12 cellular contexts compared by ENCODE assay signal in the genomic region with DNA sequence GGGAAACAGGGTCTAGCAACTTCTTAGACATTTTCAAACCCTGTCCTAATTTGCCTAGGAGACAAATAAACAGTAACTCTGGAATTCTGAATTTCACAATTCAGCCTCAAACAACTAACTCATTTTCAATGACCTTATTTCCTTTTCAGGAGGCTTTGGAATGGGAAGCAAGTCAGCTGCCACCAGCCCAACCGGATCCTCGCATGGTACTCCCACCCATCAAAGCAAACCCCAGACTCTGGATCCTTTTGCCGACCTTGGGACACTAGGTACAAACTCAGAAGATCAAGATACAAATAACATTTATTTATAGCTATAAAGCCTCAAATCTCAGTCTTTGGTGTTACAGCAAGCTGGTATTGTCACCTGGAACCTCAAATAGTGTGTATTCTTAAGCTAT. TPM values are rescaled to one million over a fixed set of nuclear protein-coding genes. Genes with fewer than 3 reads are reported as not detected.
DNase-seq lines count a peak whose midpoint lies in the region; TF ChIP-seq lines count a peak whose summit lies in the region.
"Had no signal": no experiment of that assay in that cellular context is flagged by ENCODE, and none has a peak within 500 bp of the region (broad histone marks: within the 10 kb centered on the region; RNA-seq: fewer than 3 reads in every experiment).

No MANE protein-coding gene starts in this region.

- no peak for TF ChIP-seq CTCF in GM13977 (IDR thresholded peaks at IDR 0.05; ENCODE audit: extremely low read depth, insufficient read depth, missing control alignments)

- H3K27me3 ChIP-seq in mesenchymal stem cell (ENCODE audit: control insufficient read depth in 1 of 2, insufficient read depth in 1 of 2, low read length in 2 of 2): no peaks in the 10 kb centered on the region

- H3K36me3 ChIP-seq in mesenchymal stem cell (ENCODE audit: control insufficient read depth in 1 of 2, insufficient read depth in 2 of 2, low read depth in 1 of 2, low read length in 2 of 2): peaks cover 0 to 3% of the 10 kb centered on the region in 2 experiments
- H3K36me3 ChIP-seq: HAP-1 had no signal

- H2AK5ac ChIP-seq in mesenchymal stem cell (ENCODE audit: low read length, severe bottlenecking): no peak overlapping the region

- no peak overlapping the region for H4K8ac ChIP-seq in mesenchymal stem cell (ENCODE audit: low read length)

- 83% methylated on average over 3 of the region's 3 CpGs for WGBS in mesenchymal stem cell

- DNase-seq in Ammon's horn (ENCODE audit: low spot score): peak; percentile 45
- DNase-seq in mesenchymal stem cell: peak; percentile 35
- no peak for DNase-seq in NCI-H2171 treated with DMSO at 0.1 percent for 48 hours (lab: John Stamatoyannopoulos, UW)
- DNase-seq in iPS-NIHi7 (ENCODE audit: extremely low spot score): no peak
- no peak for DNase-seq in GM13977 (ENCODE audit: low spot score)
- DNase-seq: Caco-2; CD4-positive, alpha-beta T cell; GM23248 had no signal

- H2AFZ ChIP-seq in mesenchymal stem cell (ENCODE audit: low read depth, low read length): no peak overlapping the region
- H2AFZ ChIP-seq: GM23248 had no signal

- no peak overlapping the region for H3K4me2 ChIP-seq in mesenchymal stem cell (ENCODE audit: low read length, poor library complexity, severe bottlenecking)

- no peak overlapping the region for H2BK15ac ChIP-seq in mesenchymal stem cell (ENCODE audit: low read depth, poor library complexity, severe bottlenecking)

- no peak overlapping the region for H2BK5ac ChIP-seq in mesenchymal stem cell (ENCODE audit: low read depth, low read length, poor library complexity, severe bottlenecking)

- no peaks in the 10 kb centered on the region for H3K4me1 ChIP-seq in mesenchymal stem cell (ENCODE audit: control insufficient read depth, insufficient read depth, low read depth, low read length)
- H3K4me1 ChIP-seq: Caco-2, HAP-1 had no signal

- H2BK12ac ChIP-seq in mesenchymal stem cell (ENCODE audit: low read length in 2 of 2): no peak overlapping the region

- no peak overlapping the region for H3K9ac ChIP-seq in mesenchymal stem cell (ENCODE audit: low read length)
- H3K9ac ChIP-seq: GM23248 had no signal

- H3K79me1 ChIP-seq in mesenchymal stem cell (replicated peaks; ENCODE audit: low read length, poor library complexity, severe bottlenecking): no peaks in the 10 kb centered on the region

- H3K27ac ChIP-seq in cingulate gyrus (ENCODE audit: low read depth, low read length) (peak overlapping the region; percentile 51), mesenchymal stem cell (ENCODE audit: low read length, poor library complexity, severe bottlenecking) (no peak overlapping the region), temporal lobe (ENCODE audit: low read depth, low read length) (peak overlapping the region; percentile 53)
- H3K27ac ChIP-seq: C4-2B, GM23248 had no signal

- in situ Hi-C loops in GM13977 (cut with MboI; ENCODE audit: low pct_unique_long_range_greater_than_20kb, low sequenced_read_pairs, unreplicated experiment): no loop called here

- H3K14ac ChIP-seq in mesenchymal stem cell (ENCODE audit: low read length in 2 of 2): no peak overlapping the region

- no peak overlapping the region for H2BK120ac ChIP-seq in mesenchymal stem cell (ENCODE audit: low read depth, low read length)

- H3K18ac ChIP-seq in mesenchymal stem cell (ENCODE audit: low read depth in 1 of 2, low read length in 2 of 2): no peak overlapping the region

- no peak overlapping the region for H3K4ac ChIP-seq in mesenchymal stem cell (ENCODE audit: low read depth in 1 of 2, low read length in 2 of 2)

- no peak overlapping the region for H3K23ac ChIP-seq in mesenchymal stem cell (ENCODE audit: low read length in 2 of 2)

- H4K91ac ChIP-seq in mesenchymal stem cell (ENCODE audit: low read length): no peak overlapping the region

- H3K4me3 ChIP-seq in mesenchymal stem cell (ENCODE audit: insufficient read depth in 1 of 2, low read depth in 1 of 2, low read length in 2 of 2): no peak overlapping the region
- H3K4me3 ChIP-seq: GM23248, HAP-1 had no signal

- no peaks in the 10 kb centered on the region for H3K9me3 ChIP-seq in mesenchymal stem cell (ENCODE audit: control insufficient read depth, low read length)
- H3K9me3 ChIP-seq: Caco-2, HAP-1 had no signal

RNA-seq across cellular contexts. Expression of a gene that starts 18.9 kb away (rescaled TPM):
- 55.1 TPM for polyA plus RNA-seq in mesenchymal stem cell (2013, experiment 1 of 2)
- polyA plus RNA-seq in mesenchymal stem cell (2013, experiment 2 of 2): 58.6 TPM
- total RNA-seq in temporal lobe: 14.0 TPM

RNA-seq across cellular contexts. Expression of a gene that starts 18.9 kb away (rescaled TPM):
- 121 TPM for polyA plus RNA-seq in mesenchymal stem cell (2013, experiment 1 of 2)
- 125 TPM for polyA plus RNA-seq in mesenchymal stem cell (2013, experiment 2 of 2)
- total RNA-seq in temporal lobe: 23.8 TPM

Comparison
In these comparisons a context has a peak if more than half of its experiments do, and no peak if none do; other contexts are left out.
1. DNase-seq: peak in Ammon's horn (single experiment) and mesenchymal stem cell (single experiment); none in NCI-H2171 treated with DMSO at 0.1 percent for 48 hours (single experiment), iPS-NIHi7 (single experiment) and GM13977 (single experiment).